Comparison of ENCODE assay signal across 18 cellular contexts in the genomic region with DNA sequence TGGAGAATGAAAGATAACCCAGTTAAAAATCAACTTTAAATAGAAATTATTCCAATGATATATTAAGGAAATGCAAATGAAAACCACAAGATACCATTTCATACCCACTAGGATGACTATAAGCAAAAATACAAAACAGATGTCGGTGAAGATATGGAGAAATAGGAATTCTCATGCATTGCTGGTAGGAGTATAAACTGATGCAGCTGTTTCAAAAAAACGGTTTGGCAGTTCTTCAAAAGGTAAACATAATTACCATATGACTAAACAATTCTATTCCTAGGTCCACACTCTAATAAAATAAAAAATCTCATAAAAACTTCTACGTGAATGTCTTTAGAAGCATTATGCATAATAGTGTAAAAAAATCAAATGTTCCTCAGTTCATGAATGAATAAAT.
DNase-seq lines count a peak whose midpoint lies in the region; ATAC-seq and TF ChIP-seq lines count a peak whose summit lies in the region.
"Had no signal": no experiment of that assay in that cellular context is flagged by ENCODE, and none has a peak within 500 bp of the region (broad histone marks: within the 10 kb centered on the region; RNA-seq: fewer than 3 reads in every experiment).

No MANE protein-coding gene starts in this region.

- no peak for ATAC-seq in GM18498 (IDR thresholded peaks at IDR 0.05; ENCODE audit: unreplicated experiment)
- ATAC-seq: GM12878, HCT116 had no signal

- no peak for TF ChIP-seq CTCF in LNCaP clone FGC (IDR thresholded peaks at IDR 0.05; ENCODE audit: control insufficient read depth, extremely low read depth, insufficient read depth)

- H3K4me3 ChIP-seq in LNCaP clone FGC (ENCODE audit: low read depth, low read length) (no peak overlapping the region), skeletal muscle cell (ENCODE audit: low read depth, low read length) (no peak overlapping the region)
- H3K4me3 ChIP-seq: BLaER1 treated with 17β-estradiol and CSF1 and Interleukin-3, amounts not matched to agents 10 nM and 100 nM; GM12878; GM23248 had no signal

- DNase-seq in EL: peak; percentile 58
- DNase-seq in LNCaP clone FGC (ENCODE audit: low read depth): peak; percentile 46
- peak; percentile 87 for DNase-seq in dedifferentiated amniotic fluid mesenchymal stem cell (ENCODE audit: extremely low spot score)
- peak; percentile 28 for DNase-seq in skeletal muscle cell (ENCODE audit: low read depth)
- no peak for DNase-seq in activated gamma-delta T cell treated with Interleukin-2 at 50 U/mL for 16 hours
- no peak for DNase-seq in NCI-H2196 (lab: John Stamatoyannopoulos, UW; ENCODE audit: unreplicated experiment)
- DNase-seq: CD8-positive, alpha-beta memory T cell; DMS79 treated with DMSO at 0.1 percent for 48 hours; GDM1; GM23248; NCI-H1436; NCI-H2029; NCI-H524; SHP77 had no signal

Comparison
In these comparisons a context has a peak if more than half of its experiments do, and no peak if none do; other contexts are left out.
1. DNase-seq: peak in EL (single experiment), LNCaP clone FGC (single experiment), dedifferentiated amniotic fluid mesenchymal stem cell (single experiment) and skeletal muscle cell (single experiment); none in activated gamma-delta T cell treated with Interleukin-2 at 50 U/mL for 16 hours (single experiment) and NCI-H2196 (single experiment).